ENCODE assay signal across 12 cellular contexts in genomic region chr1:43766818-43767525, GRCh38. TPM values are rescaled to one million over a fixed set of nuclear protein-coding genes. Genes with fewer than 3 reads are reported as not detected.
DNase-seq lines count a peak whose midpoint lies in the region; TF ChIP-seq lines count a peak whose summit lies in the region.
"Had no signal": no experiment of that assay in that cellular context is flagged by ENCODE, and none has a peak within 500 bp of the region (broad histone marks: within the 10 kb centered on the region; RNA-seq: fewer than 3 reads in every experiment).

No MANE protein-coding gene starts in this region.

- peak overlapping the region; percentile 33 for H3K4me2 ChIP-seq in OCI-LY3 (ENCODE audit: low read length)

- WGBS in esophagus squamous epithelium, 2 donors, result 45 to 65% methylated on average over 5 of the region's 5 CpGs
- WGBS in thyroid gland, 2 donors, result 81 to 82% methylated on average over 5 of the region's 5 CpGs

- H3K9me3 ChIP-seq in OCI-LY3 (ENCODE audit: insufficient read depth, low read length) (no peaks in the 10 kb centered on the region), esophagus squamous epithelium (no peaks in the 10 kb centered on the region), thyroid gland (no peaks in the 10 kb centered on the region), colonic mucosa (no peaks in the 10 kb centered on the region)

- TF ChIP-seq POLR2A in esophagus squamous epithelium (IDR thresholded peaks at IDR 0.05) (no peak), thyroid gland (IDR thresholded peaks at IDR 0.05) (no peak)

- peaks cover 24% of the 10 kb centered on the region for H3K4me1 ChIP-seq in OCI-LY3 (ENCODE audit: low read length)
- peaks cover 0 to 36% (median 14%) of the 10 kb centered on the region in 3 donors for H3K4me1 ChIP-seq in esophagus squamous epithelium
- peaks cover 15 to 24% of the 10 kb centered on the region in 2 donors for H3K4me1 ChIP-seq in thyroid gland
- H3K4me1 ChIP-seq in colonic mucosa, result no peaks in the 10 kb centered on the region

- H3K36me3 ChIP-seq in OCI-LY3 (replicated peaks; ENCODE audit: low read depth, low read length), result no peaks in the 10 kb centered on the region
- no peaks in the 10 kb centered on the region for H3K36me3 ChIP-seq in esophagus squamous epithelium
- no peaks in the 10 kb centered on the region for H3K36me3 ChIP-seq in thyroid gland
- H3K36me3 ChIP-seq in colonic mucosa, result no peaks in the 10 kb centered on the region

- no peak for TF ChIP-seq CTCF in OCI-LY3 (IDR thresholded peaks at IDR 0.05; ENCODE audit: low read depth, low read length)
- no peak for TF ChIP-seq CTCF in esophagus squamous epithelium (IDR thresholded peaks at IDR 0.05)
- no peak for TF ChIP-seq CTCF in thyroid gland (IDR thresholded peaks at IDR 0.05)
- TF ChIP-seq CTCF in colonic mucosa (IDR thresholded peaks at IDR 0.05), result no peak

- intact Hi-C loops in esophagus squamous epithelium (cut with DNase I), result loop anchor here (10.0 kb wide), 1 partner anchor 278 kb away; no protein-coding TSS in a partner anchor
- intact Hi-C loops in thyroid gland (cut with DNase I), result loop anchor here (10.0 kb wide), 1 partner anchor 268 kb away; the partner anchor contains the start of gene SLC6A9
- intact Hi-C loops in colonic mucosa (cut with DNase I), result loop anchor here (10.0 kb wide), 1 partner anchor 268 kb away; the partner anchor contains the start of gene SLC6A9

- peak; percentile 20 for DNase-seq in SKM-1 treated with dmso at 0.1 percent for 144 hours (lab: John Stamatoyannopoulos, UW; ENCODE audit: unreplicated experiment)
- no peak for DNase-seq in SKM-1 (lab: John Stamatoyannopoulos, UW; ENCODE audit: unreplicated experiment)
- DNase-seq in esophagus squamous epithelium (lab: John Stamatoyannopoulos, UW), result no peak
- peak in 1 of 2 donors; percentile 7 for DNase-seq in thyroid gland
- DNase-seq in colonic mucosa, result no peak
- DNase-seq in SHP77 treated with DMSO at 0.1 percent for 48 hours (lab: John Stamatoyannopoulos, UW), result no peak
- no peak for DNase-seq in NCI-H2081 treated with DMSO at 0.1 percent for 48 hours (lab: John Stamatoyannopoulos, UW)
- DNase-seq: activated CD4-positive, alpha-beta T cell treated with anti-CD3 and anti-CD28 coated beads, Interleukin-2, amount 50 U/mL, for 1 hour; activated effector memory CD4-positive, alpha-beta T cell treated with anti-CD3 and anti-CD28 coated beads, Interleukin-2, amount 50 U/mL, for 16 hours; NCI-H446 treated with DMSO at 0.1 percent for 48 hours; SW 1271 had no signal

- no peaks in the 10 kb centered on the region for H3K79me2 ChIP-seq in OCI-LY3 (ENCODE audit: low read length)

- no peak overlapping the region for H2AFZ ChIP-seq in OCI-LY3 (ENCODE audit: low read depth, low read length)

- H3K9ac ChIP-seq in OCI-LY3 (ENCODE audit: low read length) (no peak overlapping the region), colonic mucosa (ENCODE audit: low read depth in 2 of 2, low read length in 2 of 2) (no peak overlapping the region)

- no peaks in the 10 kb centered on the region for H4K20me1 ChIP-seq in OCI-LY3 (ENCODE audit: insufficient read depth, low read length)

- H3K27ac ChIP-seq in OCI-LY3 (ENCODE audit: low read length) (no peak overlapping the region), esophagus squamous epithelium (peak overlapping the region in 3 of 4 donors; percentile 21 to 50 (median 43)), thyroid gland (peak overlapping the region; percentile 34 to 41 (median 39)), colonic mucosa (no peak overlapping the region)

- H3K27me3 ChIP-seq in OCI-LY3 (ENCODE audit: low read depth, low read length), result no peaks in the 10 kb centered on the region
- H3K27me3 ChIP-seq in esophagus squamous epithelium, result no peaks in the 10 kb centered on the region
- H3K27me3 ChIP-seq in thyroid gland, result no peaks in the 10 kb centered on the region
- H3K27me3 ChIP-seq in colonic mucosa, result no peaks in the 10 kb centered on the region

- H3K4me3 ChIP-seq in OCI-LY3 (ENCODE audit: low read length), result no peak overlapping the region
- no peak overlapping the region for H3K4me3 ChIP-seq in esophagus squamous epithelium
- no peak overlapping the region for H3K4me3 ChIP-seq in thyroid gland (replicated peaks in 1 of 3)
- H3K4me3 ChIP-seq in colonic mucosa, result no peak overlapping the region

RNA-seq across cellular contexts. Expression of gene ST3GAL3, which starts 59.6 kb away (rescaled TPM):
- total RNA-seq in esophagus squamous epithelium (10 to 100 TPM in 1 of 4 donors, 1 to 10 TPM in 3; 2.8 to 10.7 (median 7.1) TPM), thyroid gland (10 to 100 TPM; 12.1 to 17.7 (median 14.3) TPM), colonic mucosa (1 to 10 TPM; 5.1 to 6.0 TPM)

Comparison
In these comparisons a context has a peak if more than half of its experiments do, and no peak if none do; other contexts are left out.
1. H3K27ac ChIP-seq: peak in esophagus squamous epithelium (3 of 4) and thyroid gland (3 of 3); none in OCI-LY3 (single experiment) and colonic mucosa (single experiment).